15 cellular contexts compared by ENCODE assay signal in genomic region chr12:120588371-120588770, GRCh38. TPM values are rescaled to one million over a fixed set of nuclear protein-coding genes. Genes with fewer than 3 reads are reported as not detected.
DNase-seq lines count a peak whose midpoint lies in the region; ATAC-seq, FAIRE-seq and TF ChIP-seq lines count a peak whose summit lies in the region.
"Had no signal": no experiment of that assay in that cellular context is flagged by ENCODE, and none has a peak within 500 bp of the region (broad histone marks: within the 10 kb centered on the region; RNA-seq: fewer than 3 reads in every experiment).

No MANE protein-coding gene starts in this region.

- H3K27ac ChIP-seq in heart right ventricle, result peak overlapping the region in 9 of 10 donors; percentile 49 to 84 (median 65)
- no peak overlapping the region for H3K27ac ChIP-seq in A549
- peak overlapping the region; percentile 49 for H3K27ac ChIP-seq in cingulate gyrus (ENCODE audit: low read depth, low read length)
- peak overlapping the region; percentile 75 for H3K27ac ChIP-seq in skeletal muscle tissue (ENCODE audit: low read depth, low read length)
- H3K27ac ChIP-seq in adrenal gland, result no peak overlapping the region
- H3K27ac ChIP-seq: BLaER1 treated with 17β-estradiol and CSF1 and Interleukin-3, amounts not matched to agents 10 nM and 100 nM; GM23248 had no signal

- no peak for FAIRE-seq in A549 (lab: Jason Lieb, UNC)
- FAIRE-seq: HTR-8/SVneo had no signal

- no peak for DNase-seq in heart right ventricle
- no peak for DNase-seq in cardiac septum (ENCODE audit: low spot score)
- no peak for DNase-seq in A549 (ENCODE audit: low read depth in 1 of 2, low spot score in 1 of 2)
- no peak for DNase-seq in HEK293T (ENCODE audit: extremely low spot score)
- DNase-seq in adrenal gland, result no peak
- DNase-seq: 8988T; ACHN; CD4-positive, CD25-positive, alpha-beta regulatory T cell; DMS53; GM23248; H7 had no signal

- no peak for TF ChIP-seq EP300 in A549 (IDR thresholded peaks at IDR 0.05)

- intact Hi-C loops in heart right ventricle (cut with DNase I), result loop anchor here in 5 of 10 donors (5.0 to 10.0 kb wide), 7 partner anchors 54 to 519 kb away; partner anchors contain the start of genes UNC119B (in 2 of the 5), CABP1 (in 1 of the 5) and HNF1A (in 1 of the 5)
- intact Hi-C loops in cardiac septum (cut with DNase I), result loop anchor here (10.0 kb wide), 1 partner anchor 506 kb away; no protein-coding TSS in a partner anchor
- intact Hi-C loops in adrenal gland (cut with DNase I), result loop anchor here (5.0 to 10.0 kb wide), 4 partner anchors 59 to 386 kb away; partner anchors contain the start of genes HNF1A (in 1 of the 2) and UNC119B (in 1 of the 2)

- H3K9me3 ChIP-seq in heart right ventricle, result no peaks in the 10 kb centered on the region
- no peaks in the 10 kb centered on the region for H3K9me3 ChIP-seq in A549
- no peaks in the 10 kb centered on the region for H3K9me3 ChIP-seq in skeletal muscle tissue (ENCODE audit: control insufficient read depth in 3 of 3, low read length in 3 of 3)
- no peaks in the 10 kb centered on the region for H3K9me3 ChIP-seq in adrenal gland (replicated peaks in 1 of 3)
- H3K9me3 ChIP-seq: BLaER1 treated with 17β-estradiol and CSF1 and Interleukin-3, amounts not matched to agents 10 nM and 100 nM had no signal

- POLR2A ChIA-PET in A549 (lab: Yijun Ruan, JAX) (no interaction called here), HEK293T (lab: Yijun Ruan, JAX) (interaction anchor here (1.1 kb wide), 1 partner anchor 11 kb away, joined by 5 read pairs; no protein-coding TSS in a partner anchor)

- H3K4me3 ChIP-seq in heart right ventricle, result no peak overlapping the region
- H3K4me3 ChIP-seq in A549, result no peak overlapping the region
- H3K4me3 ChIP-seq in skeletal muscle tissue (ENCODE audit: low read length in 3 of 3), result peak overlapping the region in 1 of 3 donors; percentile 29
- H3K4me3 ChIP-seq in adrenal gland, result no peak overlapping the region
- H3K4me3 ChIP-seq: BLaER1 treated with 17β-estradiol and CSF1 and Interleukin-3, amounts not matched to agents 10 nM and 100 nM; GM23248 had no signal

- TF ChIP-seq CTCF in heart right ventricle (IDR thresholded peaks at IDR 0.05) (no peak), A549 (IDR thresholded peaks at IDR 0.05) (no peak), adrenal gland (IDR thresholded peaks at IDR 0.05) (no peak)

- 92 to 97% methylated on average over 1 of the region's 1 CpG for WGBS in heart right ventricle, 2 donors
- 90% methylated on average over 1 of the region's 1 CpG for WGBS in A549 (ENCODE audit: missing lambda C conversion rate)
- 91 to 98% (median 93%) methylated on average over 1 of the region's 1 CpG for WGBS in adrenal gland, 4 donors

- H3K36me3 ChIP-seq in heart right ventricle, result no peaks in the 10 kb centered on the region
- no peaks in the 10 kb centered on the region for H3K36me3 ChIP-seq in skeletal muscle tissue (ENCODE audit: control insufficient read depth in 3 of 3, insufficient read depth in 3 of 3, low read length in 3 of 3)
- H3K36me3 ChIP-seq in adrenal gland (replicated peaks in 1 of 2), result no peaks in the 10 kb centered on the region
- H3K36me3 ChIP-seq: BLaER1 treated with 17β-estradiol and CSF1 and Interleukin-3, amounts not matched to agents 10 nM and 100 nM had no signal

- TF ChIP-seq RAD21 in A549 (conservative IDR thresholded peaks at IDR 0.05 in 1 of 2, IDR thresholded peaks at IDR 0.05 in 1 of 2), result no peak

- peak overlapping the region in 2 of 3 donors; percentile 45 to 54 for H3K9ac ChIP-seq in skeletal muscle tissue (ENCODE audit: low read depth in 1 of 3, low read length in 3 of 3)
- H3K9ac ChIP-seq: BLaER1 treated with 17β-estradiol and CSF1 and Interleukin-3, amounts not matched to agents 10 nM and 100 nM; GM23248 had no signal

- ATAC-seq in heart right ventricle, result no peak
- no peak for ATAC-seq in A549

- TF ChIP-seq POLR2A in A549 (IDR thresholded peaks at IDR 0.05; ENCODE audit: low read length), result no peak
- TF ChIP-seq POLR2A in adrenal gland (IDR thresholded peaks at IDR 0.05), result no peak

- H3K27me3 ChIP-seq in heart right ventricle (peaks cover 0 to 22% (median 0%) of the 10 kb centered on the region in 7 donors), skeletal muscle tissue (ENCODE audit: control insufficient read depth in 3 of 3, insufficient read depth in 3 of 3, low read length in 3 of 3) (no peaks in the 10 kb centered on the region), adrenal gland (no peaks in the 10 kb centered on the region)

- peaks cover 2 to 33% (median 20%) of the 10 kb centered on the region in 9 donors for H3K4me1 ChIP-seq in heart right ventricle
- peaks cover 3% of the 10 kb centered on the region; the same call in 1 of the 3 replicates for H3K4me1 ChIP-seq in A549
- peaks cover 17 to 25% (median 23%) of the 10 kb centered on the region in 3 donors for H3K4me1 ChIP-seq in skeletal muscle tissue (ENCODE audit: control insufficient read depth in 3 of 3, insufficient read depth in 3 of 3, low read length in 3 of 3)
- H3K4me1 ChIP-seq in adrenal gland (replicated peaks in 1 of 2), result peaks cover 0 to 9% of the 10 kb centered on the region in 2 donors

- H3K4me2 ChIP-seq in A549, result no peak overlapping the region
- H3K4me2 ChIP-seq: BLaER1 treated with 17β-estradiol and CSF1 and Interleukin-3, amounts not matched to agents 10 nM and 100 nM had no signal

- CTCF ChIA-PET in A549 (lab: Yijun Ruan, JAX), result interaction anchor here (0.6 to 4.3 kb wide), 8 partner anchors 11 to 421 kb away, joined by 3 to 25 read pairs (median 6); partner anchors contain the start of gene CABP1
- CTCF ChIA-PET in HEK293T (lab: Yijun Ruan, JAX), result no interaction called here

TF ChIP-seq in A549, 52 proteins besides CTCF, POLR2A, EP300 and RAD21 (continues in another document):
- TF ChIP-seq HDAC2 (IDR thresholded peaks at IDR 0.05) (no peak), NR3C1 (IDR thresholded peaks at IDR 0.05) (no peak), JUNB (IDR thresholded peaks at IDR 0.05) (no peak), ESRRA (IDR thresholded peaks at IDR 0.05; ENCODE audit: borderline replicate concordance, low read length) (no peak), ZC3H11A (IDR thresholded peaks at IDR 0.05) (no peak)

TF ChIP-seq in HEK293T, 16 proteins besides CTCF, POLR2A, EP300 and RAD21 (continues in another document):
- TF ChIP-seq TARDBP (IDR thresholded peaks at IDR 0.05) (no peak), ARNT (IDR thresholded peaks at IDR 0.05) (no peak), HDGF (IDR thresholded peaks at IDR 0.05; ENCODE audit: borderline replicate concordance) (no peak), PKNOX1 (IDR thresholded peaks at IDR 0.05) (no peak)

RNA-seq across cellular contexts. Expression of gene POP5, which starts 7.2 kb away (rescaled TPM):
- total RNA-seq in heart right ventricle (10 to 100 TPM; 21.1 to 49.9 (median 36.9) TPM), cardiac septum (36.5 TPM), skeletal muscle tissue (29.2 TPM), adrenal gland (10 to 100 TPM; 31.4 to 92.4 (median 62.4) TPM)
- polyA plus RNA-seq in heart right ventricle (10 to 100 TPM; 31.7 to 59.6 TPM), A549 (2011; rRNA removed) (111 and 133 TPM in 2 replicates), A549 (2017; fragmentation: RNase III; extraction: RNeasy Plus Mini Kit Qiagen cat#74134 plus additional on column Dnase treatment) (82.4 to 84.5 TPM (median 84.4 TPM) in 3 replicates), adrenal gland (100 to 1,000 TPM in 2 of 3 donors, 10 to 100 TPM in 1; 69.0 to 158 (median 116) TPM)
- polyA plus RNA-seq in A549 (2012; cell fraction: cytosol; rRNA removed), result 146 and 168 TPM in 2 replicates
- polyA plus RNA-seq in A549 (2012; cell fraction: nucleus; rRNA removed), result 93.8 and 95.1 TPM in 2 replicates
- 30.3 and 30.5 TPM in 2 replicates for polyA minus RNA-seq in A549 (2011; rRNA and poly(A)+ RNA removed)

RNA-seq across cellular contexts. Expression of gene CABP1, which starts 52.1 kb away (rescaled TPM):
- total RNA-seq in heart right ventricle (1 to 10 TPM; 1.3 to 8.7 (median 3.0) TPM), cardiac septum (2.8 TPM), skeletal muscle tissue (0.52 TPM), adrenal gland (1 to 10 TPM in 6 of 8 donors, under 1 TPM in 1, not detected in 1; 0.42 to 3.9 (median 2.1) TPM)
- polyA plus RNA-seq in heart right ventricle (10 to 100 TPM in 1 of 2 donors, 1 to 10 TPM in 1; 3.3 to 12.0 TPM), A549 (2011; rRNA removed) (0.17 and 0.22 TPM in 2 replicates), A549 (2017; fragmentation: RNase III; extraction: RNeasy Plus Mini Kit Qiagen cat#74134 plus additional on column Dnase treatment) (0.08 to 0.16 TPM (median 0.15 TPM) in 3 replicates), adrenal gland (1 to 10 TPM; 2.3 to 5.1 (median 2.9) TPM)
- 0.12 and 0.13 TPM in 2 replicates for polyA plus RNA-seq in A549 (2012; cell fraction: cytosol; rRNA removed)
- 0.17 TPM in 2 replicates for polyA plus RNA-seq in A549 (2012; cell fraction: nucleus; rRNA removed)
- 0.37 TPM in 1 of 2 replicates, not detected in the other for polyA minus RNA-seq in A549 (2011; rRNA and poly(A)+ RNA removed)
- total RNA-seq: CD4-positive, CD25-positive, alpha-beta regulatory T cell; GM23248 had no signal
- polyA plus RNA-seq: CD4-positive, CD25-positive, alpha-beta regulatory T cell; GM23248 had no signal

RNA-seq across cellular contexts. Expression of gene RNF10, which starts 54.2 kb away (rescaled TPM):
- 100 to 1,000 TPM; 228 to 359 (median 271) TPM for total RNA-seq in heart right ventricle
- polyA plus RNA-seq in heart right ventricle, result 100 to 1,000 TPM; 218 to 778 TPM
- 249 TPM for total RNA-seq in cardiac septum
- 118 and 137 TPM in 2 replicates for polyA plus RNA-seq in A549 (2011; rRNA removed)
- polyA plus RNA-seq in A549 (2012; cell fraction: cytosol; rRNA removed), result 75.6 and 79.2 TPM in 2 replicates
- polyA plus RNA-seq in A549 (2012; cell fraction: nucleus; rRNA removed), result 76.1 and 96.9 TPM in 2 replicates
- polyA plus RNA-seq in A549 (2017; fragmentation: RNase III; extraction: RNeasy Plus Mini Kit Qiagen cat#74134 plus additional on column Dnase treatment), result 87.0 to 101 TPM (median 99.3 TPM) in 3 replicates
- 227 and 265 TPM in 2 replicates for polyA minus RNA-seq in A549 (2011; rRNA and poly(A)+ RNA removed)
- 118 TPM for total RNA-seq in skeletal muscle tissue
- total RNA-seq in adrenal gland, result 100 to 1,000 TPM; 113 to 366 (median 257) TPM
- 100 to 1,000 TPM; 194 to 741 (median 572) TPM for polyA plus RNA-seq in adrenal gland

RNA-seq across cellular contexts. Expression of gene COQ5, which starts 59.4 kb away (rescaled TPM):
- 10 to 100 TPM; 32.0 to 56.0 (median 43.6) TPM for total RNA-seq in heart right ventricle
- polyA plus RNA-seq in heart right ventricle, result 10 to 100 TPM; 32.5 to 64.5 TPM
- total RNA-seq in cardiac septum, result 31.8 TPM
- polyA plus RNA-seq in A549 (2011; rRNA removed), result 84.9 and 100.0 TPM in 2 replicates
- 26.7 and 28.3 TPM in 2 replicates for polyA plus RNA-seq in A549 (2012; cell fraction: cytosol; rRNA removed)
- polyA plus RNA-seq in A549 (2012; cell fraction: nucleus; rRNA removed), result 12.4 and 20.9 TPM in 2 replicates
- polyA plus RNA-seq in A549 (2017; fragmentation: RNase III; extraction: RNeasy Plus Mini Kit Qiagen cat#74134 plus additional on column Dnase treatment), result 46.6 to 49.6 TPM (median 48.9 TPM) in 3 replicates
- polyA minus RNA-seq in A549 (2011; rRNA and poly(A)+ RNA removed), result 24.8 and 25.3 TPM in 2 replicates
- total RNA-seq in skeletal muscle tissue, result 29.7 TPM
- total RNA-seq in adrenal gland, result 10 to 100 TPM; 24.9 to 54.0 (median 34.7) TPM
- polyA plus RNA-seq in adrenal gland, result 10 to 100 TPM; 31.9 to 46.6 (median 34.2) TPM

Comparison
In these comparisons a context has a peak if more than half of its experiments do, and no peak if none do; other contexts are left out.
1. H3K27ac ChIP-seq: peak in heart right ventricle (9 of 10), cingulate gyrus (single experiment) and skeletal muscle tissue (single experiment); none in A549 (0 of 2) and adrenal gland (0 of 5).